Comparison of ENCODE assay signal across 30 cellular contexts in genomic region chr5:3619584-3619983, GRCh38. TPM values are rescaled to one million over a fixed set of nuclear protein-coding genes. Genes with fewer than 3 reads are reported as not detected.
"Had no signal": no experiment of that assay in that cellular context is flagged by ENCODE, and none has a peak within 500 bp of the region (broad histone marks: within the 10 kb centered on the region; RNA-seq: fewer than 3 reads in every experiment).

No MANE protein-coding gene starts in this region.

- DNase-seq: activated B cell treated with CpG ODN at 0.5 μM for 24 hours; activated CD4-positive, alpha-beta memory T cell treated with anti-CD3 and anti-CD28 coated beads for 36 hours; activated CD4-positive, alpha-beta T cell treated with anti-CD3 and anti-CD28 coated beads for 36 hours; activated CD4-positive, alpha-beta T cell treated with anti-CD3 and anti-CD28 coated beads, Interleukin-2, amount 10 ng/mL, durations not matched to agents 24 days and 14 days; activated CD8-positive, alpha-beta memory T cell treated with anti-CD3 and anti-CD28 coated beads, Interleukin-2, amount 10 ng/mL, durations not matched to agents 7 days and 5 days; activated CD8-positive, alpha-beta memory T cell treated with anti-CD3 and anti-CD28 coated beads, Interleukin-2, amount 50 U/mL, for 4 hours; activated CD8-positive, alpha-beta T cell treated with anti-CD3 and anti-CD28 coated beads, Interleukin-2, amount 10 ng/mL, durations not matched to agents 7 days and 5 days; activated effector memory CD4-positive, alpha-beta T cell treated with anti-CD3 and anti-CD28 coated beads, Interleukin-2, amount 50 U/mL, for 16 hours; activated naive CD4-positive, alpha-beta T cell treated with anti-CD3 and anti-CD28 coated beads, Interleukin-2, amount 10 ng/mL, durations not matched to agents 7 days and 5 days; activated naive CD8-positive, alpha-beta T cell treated with anti-CD3 and anti-CD28 coated beads, Interleukin-2, amount 10 ng/mL, durations not matched to agents 7 days and 5 days; activated T-cell treated with anti-CD3 and anti-CD28 coated beads, Interleukin-2, amount 50 U/mL, for 1 hour; activated T-cell treated with anti-CD3 and anti-CD28 coated beads, Interleukin-2, amount 50 U/mL, for 48 hours; brain microvascular endothelial cell; cortex of kidney; dermis blood vessel endothelial cell; effector CD4-positive, alpha-beta T cell; esophagus squamous epithelium; foreskin fibroblast; heart left ventricle; T-helper 2 cell; WERI-Rb-1 had no signal

- ATAC-seq: activated CD4-positive, alpha-beta T cell treated with anti-CD3 and anti-CD28 coated beads for 36 hours; activated CD4-positive, CD25-positive, alpha-beta regulatory T cell treated with anti-CD3 and anti-CD28 coated beads, Interleukin-2, amount 50 U/mL, for 24 hours; activated CD8-positive, alpha-beta memory T cell treated with anti-CD3 and anti-CD28 coated beads, Interleukin-2, amount 10 ng/mL, durations not matched to agents 7 days and 5 days; activated CD8-positive, alpha-beta T cell treated with anti-CD3 and anti-CD28 coated beads, Interleukin-2, amount 10 ng/mL, durations not matched to agents 7 days and 5 days; activated naive CD4-positive, alpha-beta T cell treated with anti-CD3 and anti-CD28 coated beads, Interleukin-2, amount 50 U/mL, for 72 hours; heart left ventricle had no signal

- H3K36me3 ChIP-seq: ascending aorta, brain microvascular endothelial cell, esophagus squamous epithelium, heart left ventricle, WERI-Rb-1 had no signal

- H3K9me3 ChIP-seq: ascending aorta, esophagus squamous epithelium, heart left ventricle had no signal

- H3K27ac ChIP-seq: ascending aorta, brain microvascular endothelial cell, epithelial cell of prostate, esophagus squamous epithelium, heart left ventricle, WERI-Rb-1 had no signal

- H3K27me3 ChIP-seq: ascending aorta, brain microvascular endothelial cell had no signal

- H3K4me3 ChIP-seq: ascending aorta, esophagus squamous epithelium, heart left ventricle had no signal

- H3K4me1 ChIP-seq: ascending aorta, esophagus squamous epithelium, heart left ventricle had no signal

RNA-seq across cellular contexts. Expression of gene IRX1, which starts 24.0 kb away (rescaled TPM):
- total RNA-seq: activated B cell treated with CpG ODN at 0.5 μM for 24 hours; activated CD4-positive, alpha-beta memory T cell treated with anti-CD3 and anti-CD28 coated beads for 36 hours; activated CD4-positive, alpha-beta T cell treated with anti-CD3 and anti-CD28 coated beads for 36 hours; activated CD4-positive, alpha-beta T cell treated with anti-CD3 and anti-CD28 coated beads, Interleukin-2, amount 10 ng/mL, durations not matched to agents 24 days and 14 days; activated CD8-positive, alpha-beta memory T cell treated with anti-CD3 and anti-CD28 coated beads for 36 hours; activated CD8-positive, alpha-beta memory T cell treated with anti-CD3 and anti-CD28 coated beads, Interleukin-2, amount 10 ng/mL, durations not matched to agents 7 days and 5 days; activated CD8-positive, alpha-beta T cell treated with anti-CD3 and anti-CD28 coated beads, Interleukin-2, amount 10 ng/mL, durations not matched to agents 7 days and 5 days; activated naive CD4-positive, alpha-beta T cell treated with anti-CD3 and anti-CD28 coated beads, Interleukin-2, amount 50 U/mL, for 72 hours; activated naive CD8-positive, alpha-beta T cell treated with anti-CD3 and anti-CD28 coated beads, Interleukin-2, amount 10 ng/mL, durations not matched to agents 7 days and 5 days; activated T-helper 1 cell treated with anti-CD3 and anti-CD28 coated beads, Interleukin-12 subunit alpha, Interleukin-12 subunit beta, Interleukin-2, Interleukin-4 antibody, amounts not matched to agents 30 ng/mL and 10 ng/mL and 1 ng/mL, durations not matched to agents 14 hours and 24 hours and 36 hours; activated T-helper 2 cell treated with anti-CD3 and anti-CD28 coated beads, Interferon-gamma antibody, Interleukin-2, Interleukin-4, amounts not matched to agents 10 μg/mL and 5 μg/mL and 100 μg/mL, durations not matched to agents 14 hours and 24 hours and 36 hours; endothelial cell of umbilical vein; T-helper 1 cell treated with Interleukin-12 subunit alpha and Interleukin-12 subunit beta and Interleukin-4 antibody, amounts not matched to agents 30 ng/mL and 1 ng/mL, for 36 hours had no signal
- polyA plus RNA-seq: endothelial cell of umbilical vein had no signal
